Comparison of ENCODE assay signal across 8 cellular contexts in the genomic region with DNA sequence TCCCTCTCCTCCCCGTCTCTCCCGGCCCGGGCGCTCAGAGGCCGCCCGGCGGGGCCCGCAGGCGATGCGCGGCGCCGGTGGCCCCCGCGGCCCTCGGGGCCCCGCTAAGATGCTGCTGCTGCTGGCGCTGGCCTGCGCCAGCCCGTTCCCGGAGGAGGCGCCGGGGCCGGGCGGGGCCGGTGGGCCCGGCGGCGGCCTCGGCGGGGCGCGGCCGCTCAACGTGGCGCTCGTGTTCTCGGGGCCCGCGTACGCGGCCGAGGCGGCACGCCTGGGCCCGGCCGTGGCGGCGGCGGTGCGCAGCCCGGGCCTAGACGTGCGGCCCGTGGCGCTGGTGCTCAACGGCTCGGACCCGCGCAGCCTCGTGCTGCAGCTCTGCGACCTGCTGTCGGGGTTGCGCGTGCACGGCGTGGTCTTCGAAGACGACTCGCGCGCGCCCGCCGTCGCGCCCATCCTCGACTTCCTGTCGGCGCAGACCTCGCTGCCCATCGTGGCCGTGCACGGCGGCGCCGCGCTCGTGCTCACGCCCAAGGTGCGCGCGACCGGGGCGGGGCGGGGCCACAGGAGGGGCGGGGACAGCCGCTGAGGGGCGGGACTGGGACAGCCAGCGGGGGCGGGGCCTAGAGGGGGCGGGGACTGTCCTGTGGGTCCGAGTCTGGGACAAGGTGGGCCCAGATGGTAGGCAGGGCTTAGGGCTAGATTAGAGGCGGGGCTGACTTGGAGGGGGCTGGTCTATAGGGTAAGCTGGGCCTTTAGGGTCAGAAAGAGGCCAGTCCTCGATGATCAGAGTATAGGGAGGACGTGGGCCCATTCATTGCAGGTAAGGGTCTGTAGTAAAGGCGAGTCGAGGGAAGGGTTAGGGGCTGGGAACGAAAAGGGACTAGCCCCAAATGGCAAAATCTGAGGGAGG. TPM values are rescaled to one million over a fixed set of nuclear protein-coding genes. Genes with fewer than 3 reads are reported as not detected.
DNase-seq lines count a peak whose midpoint lies in the region; ATAC-seq, FAIRE-seq and TF ChIP-seq lines count a peak whose summit lies in the region.

No MANE protein-coding gene starts in this region.

- WGBS in right cardiac atrium = 6% methylated on average over 109 of the region's 109 CpGs
- 5 to 7% (median 6%) methylated on average over 69 to 109 of the region's 109 CpGs for WGBS in small intestine, 3 donors

- H3K4me1 ChIP-seq in right cardiac atrium (ENCODE audit: control insufficient read depth, insufficient read depth, low read length) (no peaks in the 10 kb centered on the region), small intestine (ENCODE audit: control insufficient read depth in 2 of 2, insufficient read depth in 1 of 2, low read depth in 1 of 2, low read length in 1 of 2) (peaks cover 0 to 2% of the 10 kb centered on the region in 2 donors)

- peaks cover 2% of the 10 kb centered on the region for H3K36me3 Mint-ChIP-seq in activated naive CD8-positive, alpha-beta T cell treated with anti-CD3 and anti-CD28 coated beads, Interleukin-2, amount 50 U/mL, for 24 hours (ENCODE audit: low read depth)

- TF ChIP-seq CTCF in LNCaP clone FGC (IDR thresholded peaks at IDR 0.05; ENCODE audit: control insufficient read depth, extremely low read depth, insufficient read depth) = no peak

- H3K9me3 ChIP-seq in right cardiac atrium (ENCODE audit: control insufficient read depth, low read length) (no peaks in the 10 kb centered on the region), small intestine (ENCODE audit: control insufficient read depth, low read depth) (no peaks in the 10 kb centered on the region)

- H3K4me1 Mint-ChIP-seq in activated naive CD8-positive, alpha-beta T cell treated with anti-CD3 and anti-CD28 coated beads, Interleukin-2, amount 50 U/mL, for 24 hours = peaks cover 38% of the 10 kb centered on the region

- H3K9me3 Mint-ChIP-seq in activated naive CD8-positive, alpha-beta T cell treated with anti-CD3 and anti-CD28 coated beads, Interleukin-2, amount 50 U/mL, for 24 hours = peaks cover 5% of the 10 kb centered on the region

- intact Hi-C loops in right cardiac atrium (cut with DNase I) = no loop called here

- ATAC-seq in GM19025 (IDR thresholded peaks at IDR 0.05; ENCODE audit: low read depth, unreplicated experiment) = peak; percentile 48
- peak; percentile 57 for ATAC-seq in activated naive CD8-positive, alpha-beta T cell treated with anti-CD3 and anti-CD28 coated beads, Interleukin-2, amount 50 U/mL, for 24 hours
- ATAC-seq in right cardiac atrium = peak; percentile 65 to 71

- no peaks in the 10 kb centered on the region for H3K36me3 ChIP-seq in small intestine (ENCODE audit: control insufficient read depth in 2 of 2, insufficient read depth in 2 of 2, low read length in 2 of 2)

- H3K27ac Mint-ChIP-seq in activated naive CD8-positive, alpha-beta T cell treated with anti-CD3 and anti-CD28 coated beads, Interleukin-2, amount 50 U/mL, for 24 hours = peak overlapping the region; percentile 78

- no peak overlapping the region for H3K27ac ChIP-seq in right cardiac atrium (ENCODE audit: low read length)
- H3K27ac ChIP-seq in small intestine (ENCODE audit: low read depth in 1 of 2, low read length in 1 of 2) = peak overlapping the region in 1 of 2 donors; percentile 85

- H3K4me3 ChIP-seq in LNCaP clone FGC (ENCODE audit: low read depth, low read length) (peak overlapping the region; percentile 47), right cardiac atrium (ENCODE audit: low read length) (peak overlapping the region; percentile 48), small intestine (ENCODE audit: low read depth in 1 of 2, low read length in 2 of 2) (peak overlapping the region in 1 of 2 donors; percentile 59)

- H3K27me3 ChIP-seq in right cardiac atrium (ENCODE audit: control insufficient read depth, insufficient read depth) (no peaks in the 10 kb centered on the region), small intestine (ENCODE audit: control insufficient read depth in 2 of 2, insufficient read depth in 2 of 2, low read length in 2 of 2) (peaks cover 5 to 22% of the 10 kb centered on the region in 2 donors)

- no peak for FAIRE-seq in small intestine (lab: Jason Lieb, UNC)

- DNase-seq in AG08395 (ENCODE audit: low spot score) (peak; percentile 75), LNCaP clone FGC (ENCODE audit: low read depth) (peak; percentile 26), SW480 (ENCODE audit: low spot score) (peak; percentile 87), right cardiac atrium (peak; percentile 81 to 93 (median 92)), small intestine (peak; percentile 79), amniotic stem cell (lab: John Stamatoyannopoulos, UW) (no peak)
- peak; percentile 86 for DNase-seq in activated naive CD8-positive, alpha-beta T cell treated with anti-CD3 and anti-CD28 coated beads, Interleukin-2, amount 50 U/mL, for 24 hours

- H3K27me3 Mint-ChIP-seq in activated naive CD8-positive, alpha-beta T cell treated with anti-CD3 and anti-CD28 coated beads, Interleukin-2, amount 50 U/mL, for 24 hours = peaks cover 35% of the 10 kb centered on the region

- peak overlapping the region; percentile 87 for H3K4me3 Mint-ChIP-seq in activated naive CD8-positive, alpha-beta T cell treated with anti-CD3 and anti-CD28 coated beads, Interleukin-2, amount 50 U/mL, for 24 hours

RNA-seq across cellular contexts. Expression of gene GRIN2D, which starts 5.1 kb away (rescaled TPM):
- total RNA-seq in right cardiac atrium = under 1 TPM; 0.31 to 0.45 (median 0.41) TPM
- polyA plus RNA-seq in right cardiac atrium = 0.18 TPM
- under 1 TPM in 1 of 3 donors, not detected in 2; 0.25 TPM for polyA plus RNA-seq in small intestine

RNA-seq across cellular contexts. Expression of gene KDELR1, which starts 7.2 kb away (rescaled TPM):
- 100 to 1,000 TPM in 1 of 4 donors, 10 to 100 TPM in 3; 82.3 to 101 (median 90.1) TPM for total RNA-seq in right cardiac atrium
- polyA plus RNA-seq in right cardiac atrium (82.4 TPM), small intestine (100 to 1,000 TPM in 2 of 3 donors, 10 to 100 TPM in 1; 95.4 to 231 (median 101) TPM)

RNA-seq across cellular contexts. Expression of gene SYNGR4, which starts 34.4 kb away (rescaled TPM):
- total RNA-seq in right cardiac atrium = not detected
- polyA plus RNA-seq in right cardiac atrium (not detected), small intestine (under 1 TPM in 1 of 3 donors, not detected in 2; 0.15 TPM)

RNA-seq across cellular contexts. Expression of gene TMEM143, which starts 34.8 kb away (rescaled TPM):
- 10 to 100 TPM; 35.0 to 56.7 (median 47.5) TPM for total RNA-seq in right cardiac atrium
- polyA plus RNA-seq in right cardiac atrium (35.0 TPM), small intestine (10 to 100 TPM in 1 of 3 donors, 1 to 10 TPM in 2; 5.9 to 13.2 (median 8.4) TPM)

RNA-seq across cellular contexts. Expression of gene GRWD1, which starts 47.2 kb away (rescaled TPM):
- 10 to 100 TPM; 16.0 to 20.4 (median 17.3) TPM for total RNA-seq in right cardiac atrium
- 7.2 TPM for polyA plus RNA-seq in right cardiac atrium
- polyA plus RNA-seq in small intestine = 10 to 100 TPM in 1 of 3 donors, 1 to 10 TPM in 2; 5.6 to 18.4 (median 7.3) TPM
